Comparison of ENCODE assay signal across 33 cellular contexts in genomic region chr5:175766963-175767362, GRCh38.
"Had no signal": no experiment of that assay in that cellular context is flagged by ENCODE, and none has a peak within 500 bp of the region (broad histone marks: within the 10 kb centered on the region; RNA-seq: fewer than 3 reads in every experiment).

No MANE protein-coding gene starts in this region.

- H3K4me3 ChIP-seq: adrenal gland, body of pancreas, breast epithelium had no signal

- H3K27me3 ChIP-seq: adrenal gland, body of pancreas, brain microvascular endothelial cell had no signal

- H3K4me1 ChIP-seq: adrenal gland, body of pancreas, breast epithelium had no signal

- DNase-seq: activated CD4-positive, alpha-beta memory T cell treated with anti-CD3 and anti-CD28 coated beads, Interleukin-2, amount 10 ng/mL, durations not matched to agents 7 days and 5 days; activated CD4-positive, alpha-beta T cell treated with anti-CD3 and anti-CD28 coated beads for 1 hour; activated CD4-positive, alpha-beta T cell treated with anti-CD3 and anti-CD28 coated beads for 36 hours; activated CD4-positive, alpha-beta T cell treated with anti-CD3 and anti-CD28 coated beads for 48 hours; activated CD4-positive, alpha-beta T cell treated with anti-CD3 and anti-CD28 coated beads, Interleukin-2, amount 10 ng/mL, durations not matched to agents 7 days and 5 days; activated CD4-positive, alpha-beta T cell treated with anti-CD3 and anti-CD28 coated beads, Interleukin-2, amount 50 U/mL, for 48 hours; activated CD4-positive, CD25-positive, alpha-beta regulatory T cell; activated CD8-positive, alpha-beta memory T cell treated with anti-CD3 and anti-CD28 coated beads for 24 hours; activated CD8-positive, alpha-beta memory T cell treated with anti-CD3 and anti-CD28 coated beads, Interleukin-2, amount 10 ng/mL, durations not matched to agents 7 days and 5 days; activated CD8-positive, alpha-beta memory T cell treated with anti-CD3 and anti-CD28 coated beads, Interleukin-2, amount 50 U/mL, for 48 hours; activated CD8-positive, alpha-beta T cell treated with anti-CD3 and anti-CD28 coated beads, Interleukin-2, amount 10 ng/mL, durations not matched to agents 7 days and 5 days; activated effector memory CD4-positive, alpha-beta T cell treated with Interleukin-2 at 50 U/mL for 16 hours; activated gamma-delta T cell; activated naive CD4-positive, alpha-beta T cell treated with anti-CD3 and anti-CD28 coated beads for 36 hours; activated naive CD4-positive, alpha-beta T cell treated with anti-CD3 and anti-CD28 coated beads, Interleukin-2, amount 50 U/mL, for 16 hours; activated naive CD8-positive, alpha-beta T cell treated with anti-CD3 and anti-CD28 coated beads for 36 hours; activated T-cell treated with anti-CD3 and anti-CD28 coated beads, Interleukin-2, amount 50 U/mL, for 24 hours; activated T-cell treated with anti-CD3 and anti-CD28 coated beads, Interleukin-2, amount 50 U/mL, for 48 hours; adrenal gland; amniotic stem cell; aorta; body of pancreas; brain microvascular endothelial cell; central memory CD4-positive, alpha-beta T cell; T-helper 2 cell; T-helper 9 cell; WERI-Rb-1 had no signal

- H3K36me3 ChIP-seq: adrenal gland, brain microvascular endothelial cell, breast epithelium, WERI-Rb-1 had no signal

- H3K27ac ChIP-seq: adrenal gland, body of pancreas, brain microvascular endothelial cell, breast epithelium, WERI-Rb-1 had no signal

- FAIRE-seq: astrocyte, colon had no signal

- ATAC-seq: activated CD4-positive, alpha-beta T cell treated with anti-CD3 and anti-CD28 coated beads for 36 hours; activated CD4-positive, CD25-positive, alpha-beta regulatory T cell treated with anti-CD3 and anti-CD28 coated beads, Interleukin-2, amount 50 U/mL, for 24 hours; activated CD8-positive, alpha-beta memory T cell treated with anti-CD3 and anti-CD28 coated beads, Interleukin-2, amount 10 ng/mL, durations not matched to agents 7 days and 5 days; activated CD8-positive, alpha-beta T cell treated with anti-CD3 and anti-CD28 coated beads, Interleukin-2, amount 10 ng/mL, durations not matched to agents 7 days and 5 days; activated naive CD4-positive, alpha-beta T cell treated with anti-CD3 and anti-CD28 coated beads, Interleukin-2, amount 50 U/mL, for 72 hours; body of pancreas; WTC11 had no signal
